In the genomic region with DNA sequence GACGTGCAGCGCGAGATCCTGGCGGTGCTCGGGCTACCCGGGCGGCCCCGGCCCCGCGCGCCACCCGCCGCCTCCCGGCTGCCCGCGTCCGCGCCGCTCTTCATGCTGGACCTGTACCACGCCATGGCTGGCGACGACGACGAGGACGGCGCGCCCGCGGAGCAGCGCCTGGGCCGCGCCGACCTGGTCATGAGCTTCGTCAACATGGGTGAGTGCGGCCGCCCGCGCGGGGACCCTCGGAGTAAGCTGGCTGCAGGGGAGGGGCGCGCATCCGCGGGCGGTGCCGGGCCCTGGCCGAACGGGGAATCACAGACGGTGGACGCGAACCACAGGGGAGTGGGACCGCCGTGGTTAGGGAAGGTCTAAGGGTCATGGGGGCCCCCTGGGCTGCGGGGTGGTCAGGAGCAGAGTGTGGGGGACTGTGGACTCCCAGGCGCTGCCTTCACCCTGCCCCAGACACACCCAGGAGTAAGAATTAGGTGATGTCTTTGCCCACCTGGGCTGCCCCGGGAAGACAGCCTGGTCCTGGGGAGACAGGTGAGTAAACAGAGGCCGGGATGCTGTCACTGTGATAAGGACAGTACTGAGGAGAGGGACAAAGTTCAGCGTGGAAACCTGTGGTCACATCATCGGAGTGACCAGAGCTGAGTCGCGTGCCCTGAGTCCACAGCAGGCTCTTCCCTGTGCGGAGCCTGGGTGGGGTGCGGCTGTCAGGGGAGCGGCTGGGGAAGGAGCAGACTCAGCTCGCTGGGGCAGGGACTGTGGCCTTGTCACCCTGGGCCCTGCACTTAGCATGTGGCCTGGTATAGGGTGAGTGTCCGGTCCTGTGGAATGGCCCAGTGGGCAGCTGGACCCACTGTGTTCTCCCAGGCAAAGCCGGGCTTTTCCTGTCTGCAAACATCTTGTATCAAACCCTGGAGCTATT, we compare ENCODE assay signal across 8 cellular contexts. TPM values are rescaled to one million over a fixed set of nuclear protein-coding genes. Genes with fewer than 3 reads are reported as not detected.
DNase-seq lines count a peak whose midpoint lies in the region; ATAC-seq and TF ChIP-seq lines count a peak whose summit lies in the region.
"Not testable (repeated sequence)": the region's sequence is repeated elsewhere in the genome, so short reads cannot be mapped to it uniquely, and the experiment has no call there.
"Had no signal": no experiment of that assay in that cellular context is flagged by ENCODE, and none has a peak within 500 bp of the region (broad histone marks: within the 10 kb centered on the region; RNA-seq: fewer than 3 reads in every experiment).

No MANE protein-coding gene starts in this region.

- DNase-seq in NCI-H2227 (lab: John Stamatoyannopoulos, UW; ENCODE audit: unreplicated experiment) = peak; percentile 12
- DNase-seq in activated CD4-positive, alpha-beta memory T cell treated with anti-CD3 and anti-CD28 coated beads for 36 hours; activated naive CD8-positive, alpha-beta T cell treated with anti-CD3 and anti-CD28 coated beads, Interleukin-2, amount 10 ng/mL, durations not matched to agents 7 days and 5 days; left ventricle myocardium inferior; naive B cell: not testable (repeated sequence)

- intact Hi-C loops in activated CD4-positive, alpha-beta memory T cell treated with anti-CD3 and anti-CD28 coated beads for 36 hours (cut with micrococcal nuclease); left ventricle myocardium inferior (cut with micrococcal nuclease): not testable (repeated sequence)

- H3K36me3 Mint-ChIP-seq in activated CD4-positive, alpha-beta memory T cell treated with anti-CD3 and anti-CD28 coated beads for 36 hours; activated naive CD8-positive, alpha-beta T cell treated with anti-CD3 and anti-CD28 coated beads, Interleukin-2, amount 10 ng/mL, durations not matched to agents 7 days and 5 days; naive B cell: not testable (repeated sequence)

- not testable (repeated sequence) for ATAC-seq in activated naive CD8-positive, alpha-beta T cell treated with anti-CD3 and anti-CD28 coated beads, Interleukin-2, amount 10 ng/mL, durations not matched to agents 7 days and 5 days (ENCODE audit: low read depth)
- ATAC-seq in naive B cell (ENCODE audit: low read depth in 2 of 2) = peak in 1 of 2 donors; percentile 4

- CTCF ChIA-PET in activated CD4-positive, alpha-beta memory T cell treated with anti-CD3 and anti-CD28 coated beads for 36 hours (lab: Charles Lee) = interaction anchor here (0.6 to 1.6 kb wide), 2 partner anchors 179 to 394 kb away, joined by 3 to 7 read pairs; no protein-coding TSS in a partner anchor

- peak overlapping the region; percentile 52 for H3K4me3 Mint-ChIP-seq in activated CD4-positive, alpha-beta memory T cell treated with anti-CD3 and anti-CD28 coated beads for 36 hours
- peak overlapping the region; percentile 52 for H3K4me3 Mint-ChIP-seq in activated naive CD8-positive, alpha-beta T cell treated with anti-CD3 and anti-CD28 coated beads, Interleukin-2, amount 10 ng/mL, durations not matched to agents 7 days and 5 days
- H3K4me3 Mint-ChIP-seq in naive B cell = peak overlapping the region; percentile 66 to 86 (median 74)

- H3K27me3 Mint-ChIP-seq in activated CD4-positive, alpha-beta memory T cell treated with anti-CD3 and anti-CD28 coated beads for 36 hours = peaks cover 17% of the 10 kb centered on the region
- H3K27me3 Mint-ChIP-seq in activated naive CD8-positive, alpha-beta T cell treated with anti-CD3 and anti-CD28 coated beads, Interleukin-2, amount 10 ng/mL, durations not matched to agents 7 days and 5 days = peaks cover 31% of the 10 kb centered on the region
- H3K27me3 Mint-ChIP-seq in naive B cell = peaks cover 19 to 35% (median 20%) of the 10 kb centered on the region in 3 donors

- H3K9me3 ChIP-seq in ES-I3 (ENCODE audit: control insufficient read depth, insufficient read depth, low read length); left ventricle myocardium inferior (replicated peaks); skeletal muscle satellite cell (replicated peaks; ENCODE audit: low read length): not testable (repeated sequence)

- peaks cover 41% of the 10 kb centered on the region for H3K27me3 ChIP-seq in left ventricle myocardium inferior (ENCODE audit: low read depth)
- H3K27me3 ChIP-seq in skeletal muscle satellite cell (ENCODE audit: control insufficient read depth, insufficient read depth, low read length) = not testable (repeated sequence)

- H3K4me3 ChIP-seq in left ventricle myocardium inferior = peak overlapping the region; percentile 65
- H3K4me3 ChIP-seq in skeletal muscle satellite cell (ENCODE audit: low read length) = not testable (repeated sequence)

- H3K27ac Mint-ChIP-seq in activated CD4-positive, alpha-beta memory T cell treated with anti-CD3 and anti-CD28 coated beads for 36 hours; activated naive CD8-positive, alpha-beta T cell treated with anti-CD3 and anti-CD28 coated beads, Interleukin-2, amount 10 ng/mL, durations not matched to agents 7 days and 5 days: not testable (repeated sequence)
- H3K27ac Mint-ChIP-seq in naive B cell = peak overlapping the region in 1 of 6 donors; percentile 28

- peak overlapping the region; percentile 82 for H3K4me2 ChIP-seq in skeletal muscle satellite cell (ENCODE audit: low read length)

- POLR2A ChIA-PET in activated CD4-positive, alpha-beta memory T cell treated with anti-CD3 and anti-CD28 coated beads for 36 hours (lab: Charles Lee); activated naive CD8-positive, alpha-beta T cell treated with anti-CD3 and anti-CD28 coated beads, Interleukin-2, amount 10 ng/mL, durations not matched to agents 7 days and 5 days (lab: Charles Lee): not testable (repeated sequence)

- not testable (repeated sequence) for H3K4me1 ChIP-seq in ES-I3 (ENCODE audit: insufficient read depth, low read length)
- H3K4me1 ChIP-seq in left ventricle myocardium inferior (peaks cover 12% of the 10 kb centered on the region), skeletal muscle satellite cell (ENCODE audit: control insufficient read depth, insufficient read depth, low read length) (peaks cover 19% of the 10 kb centered on the region)

- not testable (repeated sequence) for H3K36me3 ChIP-seq in ES-I3 (ENCODE audit: insufficient read depth, low read length); left ventricle myocardium inferior; skeletal muscle satellite cell (ENCODE audit: insufficient read depth, low read length)

- TF ChIP-seq CTCF in left ventricle myocardium inferior (IDR thresholded peaks at IDR 0.05; ENCODE audit: borderline replicate concordance) = not testable (repeated sequence)

- H3K27ac ChIP-seq in left ventricle myocardium inferior (replicated peaks) = not testable (repeated sequence)

- not testable (repeated sequence) for H3K9me3 Mint-ChIP-seq in activated CD4-positive, alpha-beta memory T cell treated with anti-CD3 and anti-CD28 coated beads for 36 hours; activated naive CD8-positive, alpha-beta T cell treated with anti-CD3 and anti-CD28 coated beads, Interleukin-2, amount 10 ng/mL, durations not matched to agents 7 days and 5 days; naive B cell

- peak overlapping the region; percentile 67; the same call in 1 of the 2 replicates for H3K9ac ChIP-seq in ES-I3 (ENCODE audit: low read depth, low read length)
- not testable (repeated sequence) for H3K9ac ChIP-seq in skeletal muscle satellite cell (ENCODE audit: low read depth, low read length)

- not testable (repeated sequence) for H3K4me1 Mint-ChIP-seq in activated CD4-positive, alpha-beta memory T cell treated with anti-CD3 and anti-CD28 coated beads for 36 hours (ENCODE audit: low read depth); activated naive CD8-positive, alpha-beta T cell treated with anti-CD3 and anti-CD28 coated beads, Interleukin-2, amount 10 ng/mL, durations not matched to agents 7 days and 5 days
- peaks cover 5 to 15% (median 6%) of the 10 kb centered on the region in 3 donors for H3K4me1 Mint-ChIP-seq in naive B cell

RNA-seq across cellular contexts. Expression of gene BMP8A, which starts 0.9 kb away (rescaled TPM):
- total RNA-seq in activated CD4-positive, alpha-beta memory T cell treated with anti-CD3 and anti-CD28 coated beads for 36 hours = not detected
- total RNA-seq in activated naive CD8-positive, alpha-beta T cell treated with anti-CD3 and anti-CD28 coated beads, Interleukin-2, amount 10 ng/mL, durations not matched to agents 7 days and 5 days = under 1 TPM in 1 of 2 experiments, not detected in 1; 0.20 TPM
- total RNA-seq in left ventricle myocardium inferior = 0.16 TPM
- polyA plus RNA-seq in naive B cell (ENCODE audit: low read depth in 6 of 6) = 1 to 10 TPM in 1 of 6 donors, under 1 TPM in 1, not detected in 4; 0.95 to 1.3 TPM
- under 0.01 TPM in 1 of 2 replicates, not detected in the other for total RNA-seq in skeletal muscle satellite cell (2012; rRNA removed)
- total RNA-seq: RPMI7951 had no signal
